8 cellular contexts compared by ENCODE assay signal in the genomic region with DNA sequence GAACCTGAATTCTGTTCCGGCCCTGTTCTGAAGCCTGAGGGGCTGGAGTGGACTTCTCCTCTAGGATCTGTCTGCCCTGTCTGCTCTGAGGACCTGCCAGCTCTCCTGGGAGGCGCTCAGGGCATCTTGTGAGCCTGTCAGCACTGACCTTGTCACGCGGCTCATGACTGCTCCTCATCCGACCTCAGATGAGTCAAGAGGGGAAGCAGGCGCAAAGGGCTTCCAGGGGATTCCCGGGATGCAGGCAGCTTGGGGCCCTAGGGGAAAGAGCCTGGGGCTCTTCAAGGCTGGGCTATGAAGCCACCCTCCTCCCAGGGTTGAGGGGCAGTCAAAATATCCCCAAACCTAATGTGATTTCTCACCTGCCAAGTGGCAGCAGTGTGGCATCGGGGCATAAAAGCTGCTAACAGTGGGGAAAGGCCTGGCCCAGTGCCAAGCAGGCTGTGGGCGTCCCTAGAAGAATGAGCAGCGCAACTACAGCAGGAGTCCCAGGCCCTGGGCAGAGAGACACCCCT. TPM values are rescaled to one million over a fixed set of nuclear protein-coding genes. Genes with fewer than 3 reads are reported as not detected.
DNase-seq lines count a peak whose midpoint lies in the region; ATAC-seq and TF ChIP-seq lines count a peak whose summit lies in the region.

No MANE protein-coding gene starts in this region.

- H3K27me3 Mint-ChIP-seq in nephron progenitor cell (ENCODE audit: low read depth, poor library complexity), result no peaks in the 10 kb centered on the region

- DNase-seq in EH (ENCODE audit: low read depth) (peak; percentile 90), NCI-H2171 treated with DMSO at 0.1 percent for 48 hours (lab: John Stamatoyannopoulos, UW) (peak; percentile 50), activated T-cell treated with anti-CD3 and anti-CD28 coated beads for 24 hours (ENCODE audit: low read depth) (peak; percentile 62), non-pigmented ciliary epithelial cell (ENCODE audit: low read depth) (peak; percentile 77), tibial artery (peak; percentile 83 to 87), nephron progenitor cell (no peak)

- H3K9me3 ChIP-seq in esophagus (ENCODE audit: control insufficient read depth in 2 of 2, insufficient read depth in 1 of 2, low read depth in 1 of 2, low read length in 1 of 2) (no peaks in the 10 kb centered on the region), tibial artery (no peaks in the 10 kb centered on the region)

- H3K4me3 ChIP-seq in esophagus (ENCODE audit: low read depth in 1 of 2, low read length in 2 of 2), result no peak overlapping the region
- H3K4me3 ChIP-seq in tibial artery, result no peak overlapping the region

- ATAC-seq in GM21786 (IDR thresholded peaks at IDR 0.05; ENCODE audit: unreplicated experiment), result peak; percentile 53

- peaks cover 13% of the 10 kb centered on the region for H3K4me1 Mint-ChIP-seq in nephron progenitor cell

- intact Hi-C loops in tibial artery (cut with DNase I; ENCODE audit: low total_unique reads), result no loop called here

- H3K27ac ChIP-seq in esophagus (ENCODE audit: low read depth in 2 of 2, low read length in 1 of 2) (peak overlapping the region; percentile 24 to 50), tibial artery (peak overlapping the region in 1 of 2 donors; percentile 10)

- no peak overlapping the region for H3K4me3 Mint-ChIP-seq in nephron progenitor cell

- WGBS in esophagus, 2 donors, result 19 to 25% methylated on average over 9 to 10 of the region's 10 CpGs

- peaks cover 4 to 5% of the 10 kb centered on the region in 2 donors for H3K4me1 ChIP-seq in esophagus (ENCODE audit: control insufficient read depth in 2 of 2, insufficient read depth in 2 of 2, low read length in 1 of 2)
- H3K4me1 ChIP-seq in tibial artery, result peaks cover 0 to 9% (median 3%) of the 10 kb centered on the region in 4 donors

- H3K36me3 ChIP-seq in esophagus (ENCODE audit: control insufficient read depth in 2 of 2, insufficient read depth in 2 of 2, low read length in 1 of 2), result no peaks in the 10 kb centered on the region
- H3K36me3 ChIP-seq in tibial artery, result no peaks in the 10 kb centered on the region

- no peaks in the 10 kb centered on the region for H3K36me3 Mint-ChIP-seq in nephron progenitor cell (ENCODE audit: low read depth)

- H3K27ac Mint-ChIP-seq in nephron progenitor cell, result no peak overlapping the region

- TF ChIP-seq CTCF in tibial artery (IDR thresholded peaks at IDR 0.05) (no peak), nephron progenitor cell (IDR thresholded peaks at IDR 0.05) (no peak)

- H3K9me3 Mint-ChIP-seq in nephron progenitor cell, result no peaks in the 10 kb centered on the region

- H3K27me3 ChIP-seq in esophagus (ENCODE audit: control insufficient read depth in 1 of 2, insufficient read depth in 2 of 2, low read length in 2 of 2) (no peaks in the 10 kb centered on the region), tibial artery (no peaks in the 10 kb centered on the region)

RNA-seq across cellular contexts. Expression of a gene that starts 27.6 kb away (rescaled TPM):
- 1 to 10 TPM; 1.4 to 1.9 TPM for polyA plus RNA-seq in esophagus

RNA-seq across cellular contexts. Expression of a gene that starts 42.3 kb away (rescaled TPM):
- polyA plus RNA-seq in esophagus, result 1 to 10 TPM; 4.8 to 6.6 TPM

RNA-seq across cellular contexts. Expression of a gene that starts 58.6 kb away (rescaled TPM):
- 1 to 10 TPM; 5.0 to 9.2 TPM for polyA plus RNA-seq in esophagus
